Comparison of ENCODE assay signal across 1 cellular context in genomic region chr3:94171954-94172353, GRCh38.
A peak's percentile ranks its signal among the peaks of the same experiment; 100 is the strongest.
TF ChIP-seq lines count a peak whose summit lies in the region.

No MANE protein-coding gene starts in this region.

TF ChIP-seq in HEK293, 187 proteins besides CTCF, POLR2A, EP300 and RAD21 (continued from another document):
- TF ChIP-seq, protein P1, sequence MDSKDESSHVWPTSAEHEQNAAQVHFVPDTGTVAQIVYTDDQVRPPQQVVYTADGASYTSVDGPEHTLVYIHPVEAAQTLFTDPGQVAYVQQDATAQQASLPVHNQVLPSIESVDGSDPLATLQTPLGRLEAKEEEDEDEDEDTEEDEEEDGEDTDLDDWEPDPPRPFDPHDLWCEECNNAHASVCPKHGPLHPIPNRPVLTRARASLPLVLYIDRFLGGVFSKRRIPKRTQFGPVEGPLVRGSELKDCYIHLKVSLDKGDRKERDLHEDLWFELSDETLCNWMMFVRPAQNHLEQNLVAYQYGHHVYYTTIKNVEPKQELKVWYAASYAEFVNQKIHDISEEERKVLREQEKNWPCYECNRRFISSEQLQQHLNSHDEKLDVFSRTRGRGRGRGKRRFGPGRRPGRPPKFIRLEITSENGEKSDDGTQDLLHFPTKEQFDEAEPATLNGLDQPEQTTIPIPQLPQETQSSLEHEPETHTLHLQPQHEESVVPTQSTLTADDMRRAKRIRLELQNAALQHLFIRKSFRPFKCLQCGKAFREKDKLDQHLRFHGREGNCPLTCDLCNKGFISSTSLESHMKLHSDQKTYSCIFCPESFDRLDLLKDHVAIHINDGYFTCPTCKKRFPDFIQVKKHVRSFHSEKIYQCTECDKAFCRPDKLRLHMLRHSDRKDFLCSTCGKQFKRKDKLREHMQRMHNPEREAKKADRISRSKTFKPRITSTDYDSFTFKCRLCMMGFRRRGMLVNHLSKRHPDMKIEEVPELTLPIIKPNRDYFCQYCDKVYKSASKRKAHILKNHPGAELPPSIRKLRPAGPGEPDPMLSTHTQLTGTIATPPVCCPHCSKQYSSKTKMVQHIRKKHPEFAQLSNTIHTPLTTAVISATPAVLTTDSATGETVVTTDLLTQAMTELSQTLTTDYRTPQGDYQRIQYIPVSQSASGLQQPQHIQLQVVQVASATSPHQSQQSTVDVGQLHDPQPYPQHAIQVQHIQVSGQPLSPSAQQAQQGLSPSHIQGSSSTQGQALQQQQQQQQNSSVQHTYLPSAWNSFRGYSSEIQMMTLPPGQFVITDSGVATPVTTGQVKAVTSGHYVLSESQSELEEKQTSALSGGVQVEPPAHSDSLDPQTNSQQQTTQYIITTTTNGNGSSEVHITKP (tag by site-specific recombination; IDR thresholded peaks at IDR 0.05): peak; percentile 34; the same call in 1 of the 2 replicates
